In the genomic region with DNA sequence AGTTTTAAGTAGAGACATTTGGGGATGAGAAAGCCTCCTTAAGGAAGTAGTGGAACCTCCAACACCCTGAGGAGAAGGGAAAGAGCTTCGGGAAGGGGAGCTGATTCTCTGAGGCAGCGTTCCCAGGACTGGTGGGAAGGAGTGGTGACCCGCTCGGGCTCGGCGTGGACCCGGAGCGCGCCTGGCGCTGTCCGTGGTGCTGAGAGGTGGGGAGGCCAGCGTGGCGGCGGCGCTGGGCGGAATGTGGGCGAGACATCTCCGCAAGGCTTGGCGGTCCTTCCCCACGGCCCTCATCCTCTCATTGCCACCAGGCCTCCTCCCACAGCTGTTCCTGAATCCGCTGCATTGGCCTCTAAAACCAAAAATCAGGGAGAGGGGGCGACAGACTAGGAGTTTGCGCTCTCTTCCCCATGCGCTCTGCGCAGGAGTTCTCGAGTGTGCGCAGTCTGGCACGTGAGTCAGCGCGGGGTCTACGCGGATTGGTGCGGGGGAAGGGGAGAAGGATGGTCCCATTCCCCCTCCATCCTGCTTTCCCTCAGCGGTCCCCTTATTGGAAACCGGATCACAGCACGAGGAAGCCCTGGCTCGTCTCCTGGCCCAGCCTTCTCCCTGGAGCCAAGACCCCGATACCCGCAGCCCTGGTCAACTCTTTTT, we compare ENCODE assay signal across 8 cellular contexts. TPM values are rescaled to one million over a fixed set of nuclear protein-coding genes. Genes with fewer than 3 reads are reported as not detected.
DNase-seq lines count a peak whose midpoint lies in the region; ATAC-seq, FAIRE-seq and TF ChIP-seq lines count a peak whose summit lies in the region.

No MANE protein-coding gene starts in this region.

- H3K27me3 ChIP-seq in astrocyte (ENCODE audit: insufficient read depth, low read length) = peaks cover 72% of the 10 kb centered on the region

- no peak for TF ChIP-seq CTCF in astrocyte (IDR thresholded peaks at IDR 0.05; ENCODE audit: insufficient read depth, low read depth, low read length)

- H3K9me3 ChIP-seq in astrocyte (ENCODE audit: insufficient read depth, low read depth, low read length) = no peaks in the 10 kb centered on the region

- H3K27ac Mint-ChIP-seq in activated CD4-positive, alpha-beta T cell treated with anti-CD3 and anti-CD28 coated beads, Interleukin-2, amount 10 ng/mL, durations not matched to agents 24 days and 14 days = no peak overlapping the region
- H3K27ac Mint-ChIP-seq in astrocyte (ENCODE audit: unreplicated experiment) = no peak overlapping the region

- intact Hi-C loops in activated CD4-positive, alpha-beta T cell treated with anti-CD3 and anti-CD28 coated beads, Interleukin-2, amount 10 ng/mL, durations not matched to agents 24 days and 14 days (cut with micrococcal nuclease) = loop anchor here (10.0 kb wide), 1 partner anchor 277 kb away; no protein-coding TSS in a partner anchor

- no peak overlapping the region for H3K27ac ChIP-seq in astrocyte (ENCODE audit: low read depth, low read length)

- FAIRE-seq in astrocyte (lab: Jason Lieb, UNC) = no peak

- H3K36me3 Mint-ChIP-seq in activated CD4-positive, alpha-beta T cell treated with anti-CD3 and anti-CD28 coated beads, Interleukin-2, amount 10 ng/mL, durations not matched to agents 24 days and 14 days (ENCODE audit: low read depth) = no peaks in the 10 kb centered on the region
- H3K36me3 Mint-ChIP-seq in astrocyte (ENCODE audit: low read depth, unreplicated experiment) = peaks cover 3% of the 10 kb centered on the region

- no peak overlapping the region for H3K4me3 ChIP-seq in astrocyte (ENCODE audit: insufficient read depth, low read depth, low read length)

- H3K4me3 Mint-ChIP-seq in activated CD4-positive, alpha-beta T cell treated with anti-CD3 and anti-CD28 coated beads, Interleukin-2, amount 10 ng/mL, durations not matched to agents 24 days and 14 days = no peak overlapping the region
- no peak overlapping the region for H3K4me3 Mint-ChIP-seq in astrocyte (ENCODE audit: unreplicated experiment)

- no peaks in the 10 kb centered on the region for H3K4me1 Mint-ChIP-seq in activated CD4-positive, alpha-beta T cell treated with anti-CD3 and anti-CD28 coated beads, Interleukin-2, amount 10 ng/mL, durations not matched to agents 24 days and 14 days
- peaks cover 2% of the 10 kb centered on the region for H3K4me1 Mint-ChIP-seq in astrocyte (ENCODE audit: low read depth, unreplicated experiment)

- no peak overlapping the region for H3K9ac ChIP-seq in astrocyte (ENCODE audit: low read length)

- H4K20me1 ChIP-seq in astrocyte (ENCODE audit: insufficient read depth, low read length) = no peaks in the 10 kb centered on the region

- peak; percentile 82 for DNase-seq in activated CD4-positive, alpha-beta T cell treated with anti-CD3 and anti-CD28 coated beads, Interleukin-2, amount 10 ng/mL, durations not matched to agents 24 days and 14 days
- no peak for DNase-seq in activated CD4-positive, alpha-beta T cell treated with anti-CD3 and anti-CD28 coated beads, Interleukin-2, amount 50 U/mL, for 4 hours
- DNase-seq in astrocyte (ENCODE audit: low read depth) (no peak), iPS-NIHi11 (ENCODE audit: low spot score) (peak; percentile 89), NCI-H1694 (lab: John Stamatoyannopoulos, UW) (no peak)
- DNase-seq in stimulated activated CD4-positive, alpha-beta T cell treated with anti-CD3 and anti-CD28 coated beads, Interleukin-4, amount 100 ng/mL, for 24 hours = peak; percentile 6

- H3K9me3 Mint-ChIP-seq in activated CD4-positive, alpha-beta T cell treated with anti-CD3 and anti-CD28 coated beads, Interleukin-2, amount 10 ng/mL, durations not matched to agents 24 days and 14 days = peaks cover 11% of the 10 kb centered on the region
- peaks cover 4% of the 10 kb centered on the region for H3K9me3 Mint-ChIP-seq in astrocyte (ENCODE audit: unreplicated experiment)

- H3K79me2 ChIP-seq in astrocyte (ENCODE audit: insufficient read depth, low read length) = no peaks in the 10 kb centered on the region

- H3K4me1 ChIP-seq in astrocyte (ENCODE audit: insufficient read depth, low read length) = no peaks in the 10 kb centered on the region

- ATAC-seq in GM18498 (IDR thresholded peaks at IDR 0.05; ENCODE audit: unreplicated experiment) = no peak
- no peak for ATAC-seq in HG02798 (IDR thresholded peaks at IDR 0.05; ENCODE audit: poor library complexity, unreplicated experiment)

- peak overlapping the region; percentile 54 for H3K4me2 ChIP-seq in astrocyte (ENCODE audit: low read length)

- no peak overlapping the region for H2AFZ ChIP-seq in astrocyte (ENCODE audit: low read depth, low read length)

- H3K36me3 ChIP-seq in astrocyte (ENCODE audit: insufficient read depth, low read length) = no peaks in the 10 kb centered on the region

- H3K27me3 Mint-ChIP-seq in activated CD4-positive, alpha-beta T cell treated with anti-CD3 and anti-CD28 coated beads, Interleukin-2, amount 10 ng/mL, durations not matched to agents 24 days and 14 days = peaks cover 50% of the 10 kb centered on the region
- peaks cover 87% of the 10 kb centered on the region for H3K27me3 Mint-ChIP-seq in astrocyte (ENCODE audit: low read depth, unreplicated experiment)

RNA-seq across cellular contexts. Expression of gene RESP18, which starts 0.9 kb away (rescaled TPM):
- total RNA-seq in activated CD4-positive, alpha-beta T cell treated with anti-CD3 and anti-CD28 coated beads, Interleukin-2, amount 10 ng/mL, durations not matched to agents 24 days and 14 days = not detected in 2 replicates
- not detected in 2 replicates for total RNA-seq in astrocyte

RNA-seq across cellular contexts. Expression of gene PTPRN, which starts 22.5 kb away (rescaled TPM):
- total RNA-seq in activated CD4-positive, alpha-beta T cell treated with anti-CD3 and anti-CD28 coated beads, Interleukin-2, amount 10 ng/mL, durations not matched to agents 24 days and 14 days = 0.07 TPM in 1 of 2 replicates, not detected in the other
- 76.6 and 88.2 TPM in 2 replicates for total RNA-seq in astrocyte

RNA-seq across cellular contexts. Expression of gene DNAJB2, which starts 52.5 kb away (rescaled TPM):
- total RNA-seq in activated CD4-positive, alpha-beta T cell treated with anti-CD3 and anti-CD28 coated beads, Interleukin-2, amount 10 ng/mL, durations not matched to agents 24 days and 14 days = 49.7 and 52.4 TPM in 2 replicates
- 49.7 and 53.9 TPM in 2 replicates for total RNA-seq in astrocyte

RNA-seq across cellular contexts. Expression of gene DNPEP, which starts 56.0 kb away (rescaled TPM):
- 129 and 148 TPM in 2 replicates for total RNA-seq in activated CD4-positive, alpha-beta T cell treated with anti-CD3 and anti-CD28 coated beads, Interleukin-2, amount 10 ng/mL, durations not matched to agents 24 days and 14 days
- total RNA-seq in astrocyte = 44.8 and 53.9 TPM in 2 replicates

Comparison
In these comparisons a context has a peak if more than half of its experiments do, and no peak if none do; other contexts are left out.
1. DNase-seq: peak in activated CD4-positive, alpha-beta T cell treated with anti-CD3 and anti-CD28 coated beads, Interleukin-2, amount 10 ng/mL, durations not matched to agents 24 days and 14 days (single experiment), iPS-NIHi11 (single experiment) and stimulated activated CD4-positive, alpha-beta T cell treated with anti-CD3 and anti-CD28 coated beads, Interleukin-4, amount 100 ng/mL, for 24 hours (single experiment); none in activated CD4-positive, alpha-beta T cell treated with anti-CD3 and anti-CD28 coated beads, Interleukin-2, amount 50 U/mL, for 4 hours (0 of 2), astrocyte (single experiment) and NCI-H1694 (single experiment).
2. RNA of gene PTPRN, which starts 22.5 kb away (total RNA-seq): 76.6 to 88.2 TPM in astrocyte; 0.07 TPM in activated CD4-positive, alpha-beta T cell treated with anti-CD3 and anti-CD28 coated beads, Interleukin-2, amount 10 ng/mL, durations not matched to agents 24 days and 14 days; every median in the first group is over 10 times any median in the second.